Comparison of ENCODE assay signal across 8 cellular contexts in the genomic region with DNA sequence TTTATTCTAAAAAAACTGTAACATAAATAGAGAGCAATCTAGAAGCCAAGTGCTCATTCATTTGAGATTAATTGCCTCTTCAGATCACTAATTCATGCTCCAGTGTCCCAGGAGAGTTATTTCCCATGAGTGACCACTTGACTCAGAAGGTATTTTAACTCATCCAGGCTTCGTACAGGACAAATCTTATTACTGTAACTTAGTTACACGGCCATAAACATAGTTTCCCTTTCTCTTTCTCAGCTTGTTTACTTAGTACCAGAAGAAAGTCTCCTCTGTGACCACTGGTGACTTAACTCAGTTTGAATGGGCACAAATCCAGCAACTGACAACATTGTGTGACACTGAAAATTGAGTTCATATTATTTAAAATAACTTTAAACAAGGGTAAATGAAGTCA. TPM values are rescaled to one million over a fixed set of nuclear protein-coding genes. Genes with fewer than 3 reads are reported as not detected.
DNase-seq lines count a peak whose midpoint lies in the region; ATAC-seq and TF ChIP-seq lines count a peak whose summit lies in the region.

No MANE protein-coding gene starts in this region.

- TF ChIP-seq CTCF in BJ (IDR thresholded peaks at IDR 0.05; ENCODE audit: insufficient read depth, low read depth, low read length) (no peak), IMR-90 (conservative IDR thresholded peaks at IDR 0.05; ENCODE audit: low read depth, low read length) (no peak), choroid plexus epithelial cell (conservative IDR thresholded peaks at IDR 0.05; ENCODE audit: low read depth, low read length) (no peak)

- POLR2A ChIA-PET in BJ (lab: Charles Lee), result no interaction called here
- POLR2A ChIA-PET in IMR-90 (lab: Charles Lee; ENCODE audit: unreplicated experiment), result no interaction called here

- H2AK9ac ChIP-seq in IMR-90 (replicated peaks; ENCODE audit: low read depth, low read length, poor library complexity), result no peak overlapping the region

- no peak for TF ChIP-seq RAD21 in IMR-90 (IDR thresholded peaks at IDR 0.05; ENCODE audit: low read length)

- no peak overlapping the region for H3K27ac ChIP-seq in IMR-90 (ENCODE audit: insufficient read depth, low read length)

- ATAC-seq in GM21526 (IDR thresholded peaks at IDR 0.05; ENCODE audit: low FRiP score, unreplicated experiment) (peak; percentile 72), IMR-90 (ENCODE audit: low read depth) (peak; percentile 53)

- H4K20me1 ChIP-seq in IMR-90 (ENCODE audit: insufficient read depth, low read length), result no peaks in the 10 kb centered on the region

- H2BK5ac ChIP-seq in IMR-90 (ENCODE audit: low read depth, low read length, poor library complexity, severe bottlenecking), result no peak overlapping the region

- no peaks in the 10 kb centered on the region for H3K36me3 ChIP-seq in BJ (ENCODE audit: control insufficient read depth, insufficient read depth, low read length)
- 0 out of 2 replicates have a peak, but pooled peaks cover 1% of the 10 kb centered on the region for H3K36me3 ChIP-seq in IMR-90 (ENCODE audit: control insufficient read depth, insufficient read depth, low read length)

- WGBS in IMR-90 (ENCODE audit: extremely low coverage in 2 of 2, insufficient read length in 1 of 2), 2 experiments, result no CpG with 5 or more reads among the region's 2 CpGs

- BruUV-seq in IMR-90 (replicated peaks; lab: Mats Ljungman, UMichigan), result no TSS peak

- H3K18ac ChIP-seq in IMR-90 (ENCODE audit: low read depth, low read length), result no peak overlapping the region

- H4K5ac ChIP-seq in IMR-90 (ENCODE audit: low read depth, low read length), result no peak overlapping the region

- H3K23ac ChIP-seq in IMR-90 (ENCODE audit: low read depth, low read length), result no peak overlapping the region

- H3K9me3 ChIP-seq in IMR-90 (ENCODE audit: control insufficient read depth, insufficient read depth, low read length), result no peaks in the 10 kb centered on the region

- no peak overlapping the region; the same call in 1 of the 2 replicates for H3K4me3 ChIP-seq in BJ (ENCODE audit: low read depth, low read length)
- peak overlapping the region; percentile 37; the same call in 1 of the 2 replicates for H3K4me3 ChIP-seq in IMR-90 (ENCODE audit: insufficient read depth, low read depth, low read length)
- H3K4me3 ChIP-seq in choroid plexus epithelial cell (ENCODE audit: low read depth, low read length), result peak overlapping the region; percentile 7

- dilution Hi-C loops in IMR-90 (cut with HindIII; ENCODE audit: low sequenced_read_pairs, unreplicated experiment), result no loop called here

- H2BK20ac ChIP-seq in IMR-90 (ENCODE audit: low read depth, low read length), result no peak overlapping the region

- H3K27me3 ChIP-seq in BJ (ENCODE audit: control insufficient read depth, insufficient read depth, low read length) (no peaks in the 10 kb centered on the region), IMR-90 (ENCODE audit: control insufficient read depth, insufficient read depth, low read length) (no peaks in the 10 kb centered on the region)

- CTCF ChIA-PET in BJ (lab: Yijun Ruan, JAX) (interaction anchor here (0.8 to 4.0 kb wide), 4 partner anchors 10 to 546 kb away, joined by 3 to 65 read pairs (median 6); no protein-coding TSS in a partner anchor), IMR-90 (lab: Yijun Ruan, JAX) (interaction anchor here (0.6 to 4.9 kb wide), 5 partner anchors 11 to 545 kb away, joined by 3 to 49 read pairs (median 4); no protein-coding TSS in a partner anchor)

- H2BK15ac ChIP-seq in IMR-90 (ENCODE audit: low read depth, low read length), result no peak overlapping the region

- H2AFZ ChIP-seq in IMR-90 (replicated peaks; ENCODE audit: low read length, poor library complexity), result no peak overlapping the region

- in situ Hi-C loops in IMR-90 (cut with MboI; ENCODE audit: low sequenced_read_pairs), result loop anchor here (5.0 to 25.0 kb wide), 3 partner anchors 545 to 1600 kb away; no protein-coding TSS in a partner anchor

- TF ChIP-seq POLR2A in IMR-90 (IDR thresholded peaks at IDR 0.05; ENCODE audit: low read depth, low read length), result no peak

- H4K91ac ChIP-seq in IMR-90 (ENCODE audit: insufficient read depth, low read depth, low read length), result no peak overlapping the region

- H2BK120ac ChIP-seq in IMR-90 (ENCODE audit: low read depth, low read length), result no peak overlapping the region

- no peak overlapping the region for H3K56ac ChIP-seq in IMR-90 (ENCODE audit: extremely low read depth, insufficient read depth, low read length)

- H2AK5ac ChIP-seq in IMR-90 (ENCODE audit: low read depth, low read length), result no peak overlapping the region

- no peaks in the 10 kb centered on the region for H3K79me1 ChIP-seq in IMR-90 (ENCODE audit: low read depth in 1 of 2, low read length in 2 of 2)

- no peaks in the 10 kb centered on the region for H3K4me1 ChIP-seq in IMR-90 (ENCODE audit: control insufficient read depth, insufficient read depth, low read length)

- peak; percentile 41 for DNase-seq in BJ (ENCODE audit: low read depth)
- DNase-seq in IMR-90, result peak; percentile 59
- peak; percentile 67 for DNase-seq in choroid plexus epithelial cell (ENCODE audit: low read depth)
- no peak for DNase-seq in cerebellum (ENCODE audit: low spot score)
- DNase-seq in NCI-H2171 treated with DMSO at 0.1 percent for 48 hours (lab: John Stamatoyannopoulos, UW), result no peak
- no peak for DNase-seq in middle frontal gyrus (ENCODE audit: extremely low spot score, low spot score)
- no peak for DNase-seq in activated CD4-positive, CD25-positive, alpha-beta regulatory T cell treated with anti-CD3 and anti-CD28 coated beads, Interleukin-2, amount 50 U/mL, for 72 hours

- no peak overlapping the region for H4K8ac ChIP-seq in IMR-90 (ENCODE audit: low read depth in 2 of 2, low read length in 2 of 2)

- peak overlapping the region; percentile 97 for H3K4me2 ChIP-seq in IMR-90 (ENCODE audit: low read depth, low read length)

- no peaks in the 10 kb centered on the region for H3K9me1 ChIP-seq in IMR-90 (ENCODE audit: insufficient read depth, low read length)

- no peak overlapping the region for H3K4ac ChIP-seq in IMR-90 (ENCODE audit: low read depth, low read length)

- no peak overlapping the region; the same call in 1 of the 2 replicates for H3K9ac ChIP-seq in IMR-90 (ENCODE audit: low read depth, low read length)

- H3K14ac ChIP-seq in IMR-90 (replicated peaks; ENCODE audit: low read depth, low read length), result no peak overlapping the region

- intact Hi-C loops in IMR-90 (cut with micrococcal nuclease), result loop anchor here (5.0 to 10.0 kb wide), 2 partner anchors 230 to 918 kb away; a partner anchor contains a TSS

TF ChIP-seq in IMR-90, 13 proteins besides CTCF, POLR2A, EP300 and RAD21:
- TF ChIP-seq SMC3 (IDR thresholded peaks at IDR 0.05; ENCODE audit: low read depth, low read length), result no peak
- no peak for TF ChIP-seq RCOR1 (IDR thresholded peaks at IDR 0.05; ENCODE audit: insufficient replicate concordance, low read length)
- no peak for TF ChIP-seq CHD1 (IDR thresholded peaks at IDR 0.05; ENCODE audit: low read depth, low read length)
- no peak for TF ChIP-seq RFX5 (IDR thresholded peaks at IDR 0.05; ENCODE audit: low read depth, low read length)
- no peak for TF ChIP-seq CEBPB (IDR thresholded peaks at IDR 0.05; ENCODE audit: low read depth, low read length)
- no peak for TF ChIP-seq NFE2L2 (IDR thresholded peaks at IDR 0.05; ENCODE audit: low read depth, low read length)
- TF ChIP-seq MAFK (IDR thresholded peaks at IDR 0.05; ENCODE audit: low read depth, low read length), result no peak
- no peak for TF ChIP-seq MAZ (IDR thresholded peaks at IDR 0.05; ENCODE audit: borderline replicate concordance, low read depth, low read length)
- no peak for TF ChIP-seq MXI1 (IDR thresholded peaks at IDR 0.05; ENCODE audit: borderline replicate concordance, low read depth, low read length)
- TF ChIP-seq FOS (IDR thresholded peaks at IDR 0.05; ENCODE audit: low read depth, low read length), result no peak
- TF ChIP-seq, protein P1, sequence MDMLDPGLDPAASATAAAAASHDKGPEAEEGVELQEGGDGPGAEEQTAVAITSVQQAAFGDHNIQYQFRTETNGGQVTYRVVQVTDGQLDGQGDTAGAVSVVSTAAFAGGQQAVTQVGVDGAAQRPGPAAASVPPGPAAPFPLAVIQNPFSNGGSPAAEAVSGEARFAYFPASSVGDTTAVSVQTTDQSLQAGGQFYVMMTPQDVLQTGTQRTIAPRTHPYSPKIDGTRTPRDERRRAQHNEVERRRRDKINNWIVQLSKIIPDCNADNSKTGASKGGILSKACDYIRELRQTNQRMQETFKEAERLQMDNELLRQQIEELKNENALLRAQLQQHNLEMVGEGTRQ (IDR thresholded peaks at IDR 0.05; ENCODE audit: low read depth, low read length), result no peak
- no peak for TF ChIP-seq BHLHE40 (IDR thresholded peaks at IDR 0.05; ENCODE audit: low read depth, low read length)
- TF ChIP-seq, protein P2, sequence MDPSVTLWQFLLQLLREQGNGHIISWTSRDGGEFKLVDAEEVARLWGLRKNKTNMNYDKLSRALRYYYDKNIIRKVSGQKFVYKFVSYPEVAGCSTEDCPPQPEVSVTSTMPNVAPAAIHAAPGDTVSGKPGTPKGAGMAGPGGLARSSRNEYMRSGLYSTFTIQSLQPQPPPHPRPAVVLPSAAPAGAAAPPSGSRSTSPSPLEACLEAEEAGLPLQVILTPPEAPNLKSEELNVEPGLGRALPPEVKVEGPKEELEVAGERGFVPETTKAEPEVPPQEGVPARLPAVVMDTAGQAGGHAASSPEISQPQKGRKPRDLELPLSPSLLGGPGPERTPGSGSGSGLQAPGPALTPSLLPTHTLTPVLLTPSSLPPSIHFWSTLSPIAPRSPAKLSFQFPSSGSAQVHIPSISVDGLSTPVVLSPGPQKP (IDR thresholded peaks at IDR 0.05; ENCODE audit: borderline replicate concordance, low read depth, low read length), result no peak

RNA-seq across cellular contexts. Expression of a gene that starts 25.3 kb away (rescaled TPM):
- polyA plus RNA-seq in BJ (2011; rRNA removed) (72.6 and 134 TPM in 2 replicates), IMR-90 (2012; rRNA removed) (57.5 and 62.6 TPM in 2 replicates)
- polyA minus RNA-seq in BJ (2011; rRNA and poly(A)+ RNA removed), result 47.8 and 56.9 TPM in 2 replicates
- total RNA-seq in IMR-90 (2012; rRNA removed) (112 and 159 TPM in 2 replicates), cerebellum (65.1 TPM)
- polyA plus RNA-seq in IMR-90 (2012; cell fraction: cytosol; rRNA removed), result 18.3 and 20.7 TPM in 2 replicates
- polyA plus RNA-seq in IMR-90 (2012; cell fraction: nucleus; rRNA removed; ENCODE audit: low replicate concordance), result 4.9 and 22.1 TPM in 2 replicates

Comparison
In these comparisons a context has a peak if more than half of its experiments do, and no peak if none do; other contexts are left out.
1. DNase-seq: peak in BJ (single experiment), IMR-90 (single experiment) and choroid plexus epithelial cell (single experiment); none in cerebellum (single experiment), NCI-H2171 treated with DMSO at 0.1 percent for 48 hours (single experiment), middle frontal gyrus (single experiment) and activated CD4-positive, CD25-positive, alpha-beta regulatory T cell treated with anti-CD3 and anti-CD28 coated beads, Interleukin-2, amount 50 U/mL, for 72 hours (single experiment).